ENCODE assay signal across 1 cellular context in the genomic region with DNA sequence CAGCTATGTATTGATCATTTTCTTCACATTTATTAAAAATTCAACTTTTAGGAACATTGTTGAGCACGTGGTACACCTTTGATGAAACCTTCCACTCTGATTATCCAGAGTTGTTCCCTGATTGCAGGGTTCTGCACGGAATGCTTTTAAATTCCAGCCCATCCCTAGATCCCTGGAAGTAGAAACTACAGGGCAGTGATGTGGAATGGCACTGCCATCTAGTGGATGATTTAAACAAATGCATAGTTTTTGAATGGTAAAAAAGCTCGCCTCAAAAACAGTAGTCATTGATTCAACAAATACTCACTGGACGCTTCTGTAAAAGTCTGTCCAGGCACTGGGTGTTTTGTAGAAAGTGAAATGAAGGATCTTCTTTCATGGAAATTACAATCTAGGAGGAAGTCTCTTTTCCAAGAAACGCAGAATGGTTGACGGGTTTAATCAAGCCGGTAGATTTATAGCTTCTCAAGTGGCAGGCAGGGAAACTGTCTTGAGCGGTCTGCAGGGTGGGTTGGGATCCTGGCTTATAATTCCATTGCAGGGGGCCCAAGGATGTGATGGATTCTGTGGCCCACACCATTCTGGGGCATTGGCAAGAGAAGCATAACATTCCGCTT.
TF ChIP-seq lines count a peak whose summit lies in the region.

No MANE protein-coding gene starts in this region.

TF ChIP-seq in GM23338, 12 proteins besides CTCF, POLR2A, EP300 and RAD21 (continued from another document):
- TF ChIP-seq CREB1 (CRISPR knock-in tag; IDR thresholded peaks at IDR 0.05; ENCODE audit: low read depth) (no peak), STAT1 (IDR thresholded peaks at IDR 0.05; ENCODE audit: unreplicated experiment) (no peak)
- TF ChIP-seq, protein P1, sequence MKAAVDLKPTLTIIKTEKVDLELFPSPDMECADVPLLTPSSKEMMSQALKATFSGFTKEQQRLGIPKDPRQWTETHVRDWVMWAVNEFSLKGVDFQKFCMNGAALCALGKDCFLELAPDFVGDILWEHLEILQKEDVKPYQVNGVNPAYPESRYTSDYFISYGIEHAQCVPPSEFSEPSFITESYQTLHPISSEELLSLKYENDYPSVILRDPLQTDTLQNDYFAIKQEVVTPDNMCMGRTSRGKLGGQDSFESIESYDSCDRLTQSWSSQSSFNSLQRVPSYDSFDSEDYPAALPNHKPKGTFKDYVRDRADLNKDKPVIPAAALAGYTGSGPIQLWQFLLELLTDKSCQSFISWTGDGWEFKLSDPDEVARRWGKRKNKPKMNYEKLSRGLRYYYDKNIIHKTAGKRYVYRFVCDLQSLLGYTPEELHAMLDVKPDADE (IDR thresholded peaks at IDR 0.05): no peak
TF ChIP-seq in GM23338: peak in this region for 0.
